16 cellular contexts compared by ENCODE assay signal in the genomic region with DNA sequence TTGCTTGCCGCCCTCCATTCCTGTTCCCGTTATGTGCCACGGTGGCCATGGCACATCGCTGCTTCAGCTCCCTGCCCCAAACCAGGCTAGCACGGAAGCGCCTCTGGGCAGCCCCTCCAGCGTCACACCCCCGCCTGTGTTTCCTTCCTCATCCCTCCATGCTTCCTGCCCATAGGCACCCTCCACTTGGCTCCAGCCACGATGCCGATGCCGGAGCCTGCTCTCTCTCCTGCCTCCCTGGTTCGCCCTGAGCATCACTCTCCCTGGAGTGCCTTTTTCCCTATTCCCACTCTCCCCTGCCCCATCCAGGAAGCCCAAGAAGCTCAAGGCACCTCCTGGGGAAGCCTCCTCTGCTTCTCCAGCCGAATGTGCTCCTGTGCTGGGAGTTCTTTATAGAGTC. TPM values are rescaled to one million over a fixed set of nuclear protein-coding genes. Genes with fewer than 3 reads are reported as not detected.
DNase-seq lines count a peak whose midpoint lies in the region; ATAC-seq and TF ChIP-seq lines count a peak whose summit lies in the region.
"Had no signal": no experiment of that assay in that cellular context is flagged by ENCODE, and none has a peak within 500 bp of the region (broad histone marks: within the 10 kb centered on the region; RNA-seq: fewer than 3 reads in every experiment).

No MANE protein-coding gene starts in this region.

- H3K4me1 ChIP-seq in HEK293 (ENCODE audit: control insufficient read depth, insufficient read depth, low read length), result peaks cover 3% of the 10 kb centered on the region
- no peaks in the 10 kb centered on the region for H3K4me1 ChIP-seq in mesendoderm (ENCODE audit: control insufficient read depth, low read depth, low read length)
- H3K4me1 ChIP-seq in A673 (ENCODE audit: insufficient read depth, low read length, poor library complexity, severe bottlenecking), result no peaks in the 10 kb centered on the region
- H3K4me1 ChIP-seq: foreskin keratinocyte had no signal

- CTCF ChIA-PET in HEK293 (lab: Yijun Ruan, JAX), result interaction anchor here (0.6 to 14.8 kb wide), 17 partner anchors 10 to 243 kb away, joined by 3 to 324 read pairs (median 10); a partner anchor contains a TSS
- CTCF ChIA-PET in A673 (lab: Charles Lee), result no interaction called here

- no peak overlapping the region for H2BK120ac ChIP-seq in mesendoderm (ENCODE audit: low read depth, low read length)

- no peak overlapping the region for H3K18ac ChIP-seq in mesendoderm (ENCODE audit: low read length)

- H3K4ac ChIP-seq in mesendoderm (ENCODE audit: low read depth, low read length), result no peak overlapping the region

- H3K79me1 ChIP-seq in mesendoderm (ENCODE audit: low read length), result no peaks in the 10 kb centered on the region

- no peaks in the 10 kb centered on the region for H3K9me3 ChIP-seq in HEK293 (ENCODE audit: control insufficient read depth, insufficient read depth, low read depth, low read length)
- no peaks in the 10 kb centered on the region for H3K9me3 ChIP-seq in A673 (ENCODE audit: low read depth, low read length, poor library complexity, severe bottlenecking)
- H3K9me3 ChIP-seq: BE2C, breast epithelium had no signal

- no peak overlapping the region for H4K8ac ChIP-seq in mesendoderm (ENCODE audit: low read depth, low read length)

- WGBS in mesendoderm (ENCODE audit: extremely low coverage, insufficient coverage, low lambda C conversion rate), result no CpG with 5 or more reads among the region's 13 CpGs

- no peak overlapping the region for H3K4me2 ChIP-seq in mesendoderm (ENCODE audit: low read length)

- no peak overlapping the region for H3K9ac ChIP-seq in mesendoderm (ENCODE audit: low read length)

- H3K23ac ChIP-seq in mesendoderm (ENCODE audit: low read length), result no peak overlapping the region

- H3K79me2 ChIP-seq in mesendoderm (ENCODE audit: control insufficient read depth, insufficient read depth, low read length), result no peaks in the 10 kb centered on the region

- H3K27ac ChIP-seq in HEK293 (ENCODE audit: extremely low read depth, low read depth, low read length) (no peak overlapping the region), cingulate gyrus (ENCODE audit: low read depth, low read length) (peak overlapping the region; percentile 70), mesendoderm (ENCODE audit: low read depth, low read length) (no peak overlapping the region), temporal lobe (ENCODE audit: low read depth, low read length) (peak overlapping the region; percentile 54), A673 (ENCODE audit: low read depth, low read length, poor library complexity, severe bottlenecking) (no peak overlapping the region)
- H3K27ac ChIP-seq: foreskin keratinocyte had no signal

- H2BK15ac ChIP-seq in mesendoderm (replicated peaks; ENCODE audit: low read depth), result no peak overlapping the region

- no peak for ATAC-seq in HG03442 (IDR thresholded peaks at IDR 0.05; ENCODE audit: unreplicated experiment)
- ATAC-seq: activated naive CD4-positive, alpha-beta T cell treated with anti-CD3 and anti-CD28 coated beads, Interleukin-2, amount 50 U/mL, for 72 hours; foreskin keratinocyte; stimulated activated naive CD8-positive, alpha-beta T cell treated with anti-CD3 and anti-CD28 coated beads, Interleukin-15, amount 100 ng/mL, for 72 hours had no signal

- no peaks in the 10 kb centered on the region for H3K27me3 ChIP-seq in mesendoderm (ENCODE audit: insufficient read depth, low read length, poor library complexity)
- no peaks in the 10 kb centered on the region for H3K27me3 ChIP-seq in A673 (replicated peaks; ENCODE audit: insufficient read depth, low read depth, low read length, poor library complexity)
- H3K27me3 ChIP-seq: BE2C had no signal

- H3K56ac ChIP-seq in mesendoderm (ENCODE audit: low read length), result peak overlapping the region; percentile 22

- H3K4me3 ChIP-seq in HEK293 (ENCODE audit: low read depth, low read length) (no peak overlapping the region), mesendoderm (ENCODE audit: low read length) (no peak overlapping the region), A673 (ENCODE audit: low read depth, low read length, poor library complexity, severe bottlenecking) (no peak overlapping the region)
- H3K4me3 ChIP-seq: breast epithelium had no signal

- intact Hi-C loops in A673 (cut with micrococcal nuclease; ENCODE audit: unreplicated experiment), result no loop called here

- no peak overlapping the region for H2BK5ac ChIP-seq in mesendoderm (ENCODE audit: low read length)

- no peak overlapping the region for H4K5ac ChIP-seq in mesendoderm (ENCODE audit: low read length)

- no peaks in the 10 kb centered on the region for H3K36me3 ChIP-seq in HEK293 (ENCODE audit: control insufficient read depth in 2 of 2, insufficient read depth in 1 of 2, low read length in 2 of 2)
- H3K36me3 ChIP-seq in mesendoderm (ENCODE audit: control insufficient read depth, insufficient read depth, low read length), result no peaks in the 10 kb centered on the region
- no peaks in the 10 kb centered on the region for H3K36me3 ChIP-seq in A673 (ENCODE audit: insufficient read depth, low read length, poor library complexity, severe bottlenecking)
- H3K36me3 ChIP-seq: BE2C, breast epithelium had no signal

- no TSS peak for BruUV-seq in A673 (replicated peaks; lab: Mats Ljungman, UMichigan)

- POLR2A ChIA-PET in HEK293 (lab: Yijun Ruan, JAX) (no interaction called here), A673 (lab: Charles Lee; ENCODE audit: low non-redundant PET) (no interaction called here)

- TF ChIP-seq CTCF in HEK293 (tag by site-specific recombination; IDR thresholded peaks at IDR 0.05) (no peak), A673 (conservative IDR thresholded peaks at IDR 0.05; ENCODE audit: low read depth, low read length) (no peak)

- DNase-seq in mesendoderm (no peak), NCI-H2107 treated with DMSO at 0.1 percent for 48 hours (lab: John Stamatoyannopoulos, UW; ENCODE audit: unreplicated experiment) (no peak), A673 (ENCODE audit: low spot score) (no peak), retina (no peak)
- DNase-seq: activated T-cell treated with anti-CD3 and anti-CD28 coated beads, Interleukin-2, amount 50 U/mL, for 1 hour; BE2C; foreskin keratinocyte; NCI-H446 treated with DMSO at 0.1 percent for 48 hours; nucleus accumbens; stimulated activated naive CD8-positive, alpha-beta T cell treated with anti-CD3 and anti-CD28 coated beads, Interleukin-15, amount 100 ng/mL, for 72 hours had no signal

- H2AK5ac ChIP-seq in mesendoderm (ENCODE audit: low read length), result no peak overlapping the region

TF ChIP-seq in HEK293, 187 proteins besides CTCF, POLR2A, EP300 and RAD21:
- TF ChIP-seq ZBTB17 (tag by site-specific recombination; IDR thresholded peaks at IDR 0.05), result 0 out of 2 replicates have a peak, but pooled peaks have one; percentile 18
- peak; percentile 43 for TF ChIP-seq ZNF600 (tag by site-specific recombination; IDR thresholded peaks at IDR 0.05)
- TF ChIP-seq PRDM1 (tag by site-specific recombination; IDR thresholded peaks at IDR 0.05), result peak; percentile 55
- no peak for TF ChIP-seq ZNF140 (tag by site-specific recombination; IDR thresholded peaks at IDR 0.05)
TF ChIP-seq in HEK293: peak in this region for 3.

RNA-seq across cellular contexts. Expression of a gene that starts 3.2 kb away (rescaled TPM):
- polyA plus RNA-seq in mesendoderm (2013, experiment 1 of 2), result 32.5 TPM
- polyA plus RNA-seq in mesendoderm (2013, experiment 2 of 2), result 31.7 TPM
- 82.4 TPM for total RNA-seq in temporal lobe
- 19.0 and 24.9 TPM in 2 replicates for total RNA-seq in A673 (2021)

Comparison
In these comparisons a context has a peak if more than half of its experiments do, and no peak if none do; other contexts are left out.
1. H3K27ac ChIP-seq: peak in cingulate gyrus (single experiment) and temporal lobe (single experiment); none in HEK293 (single experiment), mesendoderm (single experiment) and A673 (single experiment).